Comparison of ENCODE assay signal across 1 cellular context in the genomic region with DNA sequence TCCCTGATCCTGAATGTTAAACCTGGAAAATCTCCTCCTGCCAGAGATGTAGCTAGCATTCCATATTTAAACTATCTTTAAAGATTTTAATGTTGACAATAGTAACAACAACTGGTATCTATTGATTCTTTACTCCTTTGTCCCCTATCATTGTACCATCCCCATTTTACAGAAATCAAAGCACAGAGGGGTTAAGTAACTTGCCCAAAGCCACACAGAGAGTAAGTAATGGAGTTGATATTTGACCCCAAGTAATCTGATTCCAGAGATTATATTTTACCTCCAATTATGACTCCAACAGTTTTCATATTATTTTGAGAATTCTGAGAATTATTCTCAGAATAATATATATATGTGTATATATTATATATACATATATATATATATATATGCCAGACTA.
TF ChIP-seq lines count a peak whose summit lies in the region.

No MANE protein-coding gene starts in this region.

TF ChIP-seq in A549, 52 proteins besides CTCF, POLR2A, EP300 and RAD21 (continued from another document):
- TF ChIP-seq, protein P1, sequence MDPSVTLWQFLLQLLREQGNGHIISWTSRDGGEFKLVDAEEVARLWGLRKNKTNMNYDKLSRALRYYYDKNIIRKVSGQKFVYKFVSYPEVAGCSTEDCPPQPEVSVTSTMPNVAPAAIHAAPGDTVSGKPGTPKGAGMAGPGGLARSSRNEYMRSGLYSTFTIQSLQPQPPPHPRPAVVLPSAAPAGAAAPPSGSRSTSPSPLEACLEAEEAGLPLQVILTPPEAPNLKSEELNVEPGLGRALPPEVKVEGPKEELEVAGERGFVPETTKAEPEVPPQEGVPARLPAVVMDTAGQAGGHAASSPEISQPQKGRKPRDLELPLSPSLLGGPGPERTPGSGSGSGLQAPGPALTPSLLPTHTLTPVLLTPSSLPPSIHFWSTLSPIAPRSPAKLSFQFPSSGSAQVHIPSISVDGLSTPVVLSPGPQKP (IDR thresholded peaks at IDR 0.05; ENCODE audit: low read depth, low read length), result no peak
- TF ChIP-seq KDM5A (IDR thresholded peaks at IDR 0.05) (no peak), MYC (IDR thresholded peaks at IDR 0.05; ENCODE audit: borderline replicate concordance, low read length) (no peak)
- TF ChIP-seq, protein P2, sequence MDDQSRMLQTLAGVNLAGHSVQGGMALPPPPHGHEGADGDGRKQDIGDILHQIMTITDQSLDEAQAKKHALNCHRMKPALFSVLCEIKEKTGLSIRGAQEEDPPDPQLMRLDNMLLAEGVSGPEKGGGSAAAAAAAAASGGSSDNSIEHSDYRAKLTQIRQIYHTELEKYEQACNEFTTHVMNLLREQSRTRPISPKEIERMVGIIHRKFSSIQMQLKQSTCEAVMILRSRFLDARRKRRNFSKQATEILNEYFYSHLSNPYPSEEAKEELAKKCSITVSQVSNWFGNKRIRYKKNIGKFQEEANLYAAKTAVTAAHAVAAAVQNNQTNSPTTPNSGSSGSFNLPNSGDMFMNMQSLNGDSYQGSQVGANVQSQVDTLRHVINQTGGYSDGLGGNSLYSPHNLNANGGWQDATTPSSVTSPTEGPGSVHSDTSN (IDR thresholded peaks at IDR 0.05), result no peak
